ENCODE assay signal across 16 cellular contexts in the genomic region with DNA sequence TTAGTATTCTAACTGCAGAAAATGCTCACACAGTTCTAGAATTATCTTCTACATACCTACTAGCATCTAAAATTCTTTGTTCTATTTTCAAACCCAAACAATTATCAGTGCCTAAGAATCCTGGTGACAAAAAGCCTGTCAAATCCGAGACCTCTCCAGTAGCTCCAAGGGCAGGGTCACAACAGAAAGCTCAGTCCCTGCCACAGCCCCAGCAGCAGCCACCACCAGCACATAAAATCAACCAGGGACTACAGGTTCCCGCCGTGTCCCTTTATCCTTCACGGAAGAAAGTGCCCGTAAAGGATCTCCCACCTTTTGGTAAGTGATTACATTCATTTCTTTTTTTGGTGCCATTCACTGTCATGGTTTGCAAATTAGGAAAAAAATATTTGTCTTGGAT.
DNase-seq lines count a peak whose midpoint lies in the region; ATAC-seq and TF ChIP-seq lines count a peak whose summit lies in the region.
"Had no signal": no experiment of that assay in that cellular context is flagged by ENCODE, and none has a peak within 500 bp of the region (broad histone marks: within the 10 kb centered on the region; RNA-seq: fewer than 3 reads in every experiment).

No MANE protein-coding gene starts in this region.

- H3K27me3 ChIP-seq in cardiac muscle cell (no peaks in the 10 kb centered on the region), left ventricle myocardium inferior (ENCODE audit: low read depth) (no peaks in the 10 kb centered on the region), mammary epithelial cell (ENCODE audit: insufficient read depth, low read length) (no peaks in the 10 kb centered on the region)

- H3K9me3 Mint-ChIP-seq in endothelial cell (ENCODE audit: unreplicated experiment) = no peaks in the 10 kb centered on the region
- H3K9me3 Mint-ChIP-seq: CD4-positive, alpha-beta memory T cell; HFFc6 had no signal

- H3K4me3 Mint-ChIP-seq in endothelial cell (ENCODE audit: unreplicated experiment) = peak overlapping the region; percentile 53
- H3K4me3 Mint-ChIP-seq: CD4-positive, alpha-beta memory T cell; HFFc6 had no signal

- H3K27ac ChIP-seq in cardiac muscle cell (peak overlapping the region; percentile 44), left ventricle myocardium inferior (replicated peaks) (peak overlapping the region; percentile 69), mammary epithelial cell (ENCODE audit: insufficient read depth, low read depth, low read length) (no peak overlapping the region)

- H3K4me3 ChIP-seq in cardiac muscle cell (no peak overlapping the region), left ventricle myocardium inferior (peak overlapping the region; percentile 0), mammary epithelial cell (replicated peaks in 1 of 3; ENCODE audit: insufficient read depth in 1 of 3, low read depth in 2 of 3, low read length in 3 of 3) (no peak overlapping the region)
- H3K4me3 ChIP-seq: HAP-1 had no signal

- CTCF ChIA-PET in mammary epithelial cell (lab: Charles Lee; ENCODE audit: low non-redundant PET) = interaction anchor here (0.6 kb wide), 1 partner anchor 81 kb away, joined by 4 read pairs; no protein-coding TSS in a partner anchor

- peaks cover 7% of the 10 kb centered on the region for H3K4me1 Mint-ChIP-seq in endothelial cell (ENCODE audit: unreplicated experiment)
- H3K4me1 Mint-ChIP-seq: CD4-positive, alpha-beta memory T cell had no signal

- ATAC-seq in left cardiac atrium = no peak

- TF ChIP-seq CTCF in cardiac muscle cell (IDR thresholded peaks at IDR 0.05; ENCODE audit: low read depth, low read length) = no peak
- no peak for TF ChIP-seq CTCF in endothelial cell (IDR thresholded peaks at IDR 0.05; ENCODE audit: unreplicated experiment)
- no peak for TF ChIP-seq CTCF in left ventricle myocardium inferior (IDR thresholded peaks at IDR 0.05; ENCODE audit: borderline replicate concordance)
- no peak for TF ChIP-seq CTCF in mammary epithelial cell (conservative IDR thresholded peaks at IDR 0.05 in 1 of 2, IDR thresholded peaks at IDR 0.05 in 1 of 2; ENCODE audit: extremely low read depth in 1 of 2, insufficient read depth in 1 of 2, low read depth in 1 of 2, low read length in 2 of 2)

- 100% methylated on average over 5 of the region's 5 CpGs for WGBS in mammary epithelial cell (ENCODE audit: low coverage, missing lambda C conversion rate)

- BruUV-seq in mammary epithelial cell (replicated peaks; lab: Mats Ljungman, UMichigan) = no TSS peak

- H3K4me2 ChIP-seq in mammary epithelial cell (ENCODE audit: insufficient read depth, low read depth, low read length) = no peak overlapping the region

- H3K27me3 Mint-ChIP-seq in endothelial cell (ENCODE audit: unreplicated experiment) = no peaks in the 10 kb centered on the region
- H3K27me3 Mint-ChIP-seq: CD4-positive, alpha-beta memory T cell had no signal

- H3K36me3 ChIP-seq in cardiac muscle cell (peaks cover 61% of the 10 kb centered on the region), left ventricle myocardium inferior (peaks cover 99% of the 10 kb centered on the region), mammary epithelial cell (ENCODE audit: insufficient read depth, low read length) (peaks cover 24% of the 10 kb centered on the region)

- H4K20me1 ChIP-seq in mammary epithelial cell (ENCODE audit: insufficient read depth, low read length) = no peaks in the 10 kb centered on the region

- dilution Hi-C loops in mammary epithelial cell (cut with HindIII; ENCODE audit: low sequenced_read_pairs) = no loop called here

- no peak overlapping the region for H3K27ac Mint-ChIP-seq in endothelial cell (ENCODE audit: unreplicated experiment)
- H3K27ac Mint-ChIP-seq: CD4-positive, alpha-beta memory T cell; HFFc6 had no signal

- H3K4me1 ChIP-seq in cardiac muscle cell (ENCODE audit: low read depth) = peaks cover 11% of the 10 kb centered on the region
- H3K4me1 ChIP-seq in left ventricle myocardium inferior = peaks cover 59% of the 10 kb centered on the region
- H3K4me1 ChIP-seq in mammary epithelial cell (ENCODE audit: insufficient read depth, low read length) = no peaks in the 10 kb centered on the region
- H3K4me1 ChIP-seq: HAP-1 had no signal

- in situ Hi-C loops in mammary epithelial cell (cut with MboI; ENCODE audit: low sequenced_read_pairs in 2 of 2) = no loop called here

- no peaks in the 10 kb centered on the region for H3K9me3 ChIP-seq in cardiac muscle cell (ENCODE audit: low read depth)
- H3K9me3 ChIP-seq in left ventricle myocardium inferior (replicated peaks) = no peaks in the 10 kb centered on the region
- H3K9me3 ChIP-seq in mammary epithelial cell (replicated peaks; ENCODE audit: insufficient read depth, low read length) = no peaks in the 10 kb centered on the region
- H3K9me3 ChIP-seq: HAP-1 had no signal

- DNase-seq in cardiac muscle cell (ENCODE audit: low read depth in 1 of 2, low spot score in 1 of 2) (peak in 1 of 2 donors; percentile 24), left cardiac atrium (no peak), endothelial cell (ENCODE audit: low spot score) (no peak), left ventricle myocardium inferior (no peak), mammary epithelial cell (no peak)
- DNase-seq in activated CD8-positive, alpha-beta memory T cell treated with anti-CD3 and anti-CD28 coated beads, Interleukin-2, amount 50 U/mL, for 4 hours = no peak
- DNase-seq: C1 segment of cervical spinal cord; Calu3; CD4-positive, alpha-beta memory T cell; COR-L47; DMS53; DMS79 treated with DMSO at 0.1 percent for 48 hours; GF-D8; GOT3; HFFc6 had no signal

- H3K36me3 Mint-ChIP-seq in endothelial cell (ENCODE audit: low read depth, unreplicated experiment) = peaks cover 61% of the 10 kb centered on the region

- no peak overlapping the region for H3K9ac ChIP-seq in mammary epithelial cell (ENCODE audit: insufficient read depth, low read length)

- no peaks in the 10 kb centered on the region for H3K79me2 ChIP-seq in mammary epithelial cell (ENCODE audit: insufficient read depth, low read length)

- no peak overlapping the region for H2AFZ ChIP-seq in mammary epithelial cell (ENCODE audit: low read depth, low read length)

- intact Hi-C loops in left cardiac atrium (cut with DNase I) = loop anchor here in 1 of 2 donors (10.0 kb wide), 1 partner anchor 132 kb away; no protein-coding TSS in a partner anchor
- intact Hi-C loops in left ventricle myocardium inferior (cut with micrococcal nuclease) = no loop called here
- intact Hi-C loops in mammary epithelial cell (cut with micrococcal nuclease) = no loop called here
